Comparison of ENCODE assay signal across 25 cellular contexts in the genomic region with DNA sequence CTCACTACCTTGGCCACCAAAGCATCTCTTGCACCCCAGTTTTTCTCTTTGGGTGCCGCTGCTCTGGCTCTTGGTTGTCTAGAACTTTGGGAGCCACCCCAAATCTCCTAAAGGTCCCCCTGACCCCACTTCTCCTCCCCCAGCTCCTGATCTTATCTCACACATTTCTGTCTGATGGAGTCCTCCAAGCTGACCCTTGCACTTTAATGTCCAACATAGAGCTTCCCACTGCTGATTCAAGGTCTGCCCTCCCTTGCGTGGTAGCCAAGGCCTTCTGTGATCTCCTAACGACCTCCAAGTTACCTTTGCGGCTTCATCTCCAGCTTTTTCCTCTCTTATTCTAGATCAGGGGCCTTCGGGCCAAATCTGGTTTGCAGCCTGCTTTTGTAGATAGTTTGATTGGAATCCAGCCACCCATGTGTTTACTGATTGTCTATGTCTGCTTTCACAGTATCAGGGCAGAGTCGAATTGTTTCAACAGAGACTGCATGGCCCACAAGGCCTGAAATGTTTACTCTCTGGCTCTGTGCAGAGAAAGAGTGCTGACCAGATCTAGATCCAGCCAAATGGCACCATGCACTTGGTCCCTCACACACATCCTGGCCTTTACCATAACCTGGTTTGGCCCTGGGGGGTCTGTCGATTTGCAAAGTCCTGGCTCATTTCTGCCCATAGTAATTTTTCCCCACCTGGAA.
"Had no signal": no experiment of that assay in that cellular context is flagged by ENCODE, and none has a peak within 500 bp of the region (broad histone marks: within the 10 kb centered on the region; RNA-seq: fewer than 3 reads in every experiment).

No MANE protein-coding gene starts in this region.

- H3K4me1 ChIP-seq: breast epithelium, upper lobe of left lung, vagina had no signal

- DNase-seq: activated CD4-positive, alpha-beta memory T cell treated with anti-CD3 and anti-CD28 coated beads for 36 hours; activated CD4-positive, alpha-beta T cell treated with anti-CD3 and anti-CD28 coated beads, Interleukin-2, amount 10 ng/mL, durations not matched to agents 24 days and 14 days; activated CD4-positive, CD25-positive, alpha-beta regulatory T cell treated with anti-CD3 and anti-CD28 coated beads, Interleukin-2, amount 50 U/mL, for 72 hours; activated CD8-positive, alpha-beta memory T cell treated with anti-CD3 and anti-CD28 coated beads, Interleukin-2, amount 50 U/mL, for 4 hours; activated gamma-delta T cell; activated naive CD4-positive, alpha-beta T cell treated with anti-CD3 and anti-CD28 coated beads, Interleukin-2, amount 50 U/mL, for 16 hours; activated T-cell treated with anti-CD3 and anti-CD28 coated beads, Interleukin-2, amount 50 U/mL, for 24 hours; amniotic stem cell; central memory CD4-positive, alpha-beta T cell; foreskin fibroblast; kidney glomerular epithelial cell; retina; stimulated activated CD4-positive, alpha-beta T cell treated with anti-CD3 and anti-CD28 coated beads, Interleukin-1b, Interleukin-23, amount 100 ng/mL, for 48 hours; stimulated activated naive B cell treated with anti-CD40 and anti-IgM and Interleukin-4, amounts not matched to agents 10 μg/mL and 1 μg/mL and 100 μg/mL, for 72 hours; T-helper 2 cell; upper lobe of left lung had no signal

- H3K27ac ChIP-seq: breast epithelium, heart right ventricle, left ventricle myocardium inferior, neutrophil, stomach, thyroid gland, upper lobe of left lung, vagina had no signal

- H3K9me3 ChIP-seq: breast epithelium, heart right ventricle, left ventricle myocardium inferior, neutrophil, stomach, thyroid gland, upper lobe of left lung, vagina had no signal

- H3K4me3 ChIP-seq: breast epithelium, heart right ventricle, left ventricle myocardium inferior, smooth muscle cell, stomach, thyroid gland, upper lobe of left lung, vagina had no signal

- H3K27me3 ChIP-seq: thyroid gland, upper lobe of left lung, vagina had no signal

- ATAC-seq: esophagus mucosa; stimulated activated naive B cell treated with anti-CD40 and anti-IgM and Interleukin-4, amounts not matched to agents 10 μg/mL and 1 μg/mL and 100 μg/mL, for 72 hours had no signal

- H3K36me3 ChIP-seq: breast epithelium, heart right ventricle, left ventricle myocardium inferior, neutrophil, stomach, thyroid gland, upper lobe of left lung, vagina had no signal
